11 cellular contexts compared by ENCODE assay signal in the genomic region with DNA sequence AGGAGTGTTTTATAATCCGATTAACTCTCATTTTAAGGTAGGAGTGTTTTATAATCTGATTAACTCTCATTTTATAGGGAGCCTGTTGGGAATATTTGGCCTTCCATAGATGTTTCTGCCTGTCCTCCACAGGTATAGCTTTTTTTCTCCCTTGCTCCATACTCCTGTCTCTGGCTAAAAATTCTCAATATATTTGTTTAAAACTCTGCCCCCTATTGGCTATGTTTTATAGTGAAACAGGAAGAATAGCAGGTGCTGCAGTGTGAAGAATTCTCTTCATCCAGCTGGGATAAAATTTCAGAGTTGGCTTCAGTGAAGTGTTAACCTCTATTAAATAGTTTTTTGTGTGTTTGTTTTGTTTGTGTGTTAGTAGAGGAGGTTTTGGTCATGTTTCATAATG.
DNase-seq lines count a peak whose midpoint lies in the region; ATAC-seq and TF ChIP-seq lines count a peak whose summit lies in the region.
"Had no signal": no experiment of that assay in that cellular context is flagged by ENCODE, and none has a peak within 500 bp of the region (broad histone marks: within the 10 kb centered on the region; RNA-seq: fewer than 3 reads in every experiment).

No MANE protein-coding gene starts in this region.

- peaks cover 2% of the 10 kb centered on the region for H3K9me3 Mint-ChIP-seq in activated naive CD4-positive, alpha-beta T cell treated with anti-CD3 and anti-CD28 coated beads for 36 hours
- H3K9me3 Mint-ChIP-seq: activated naive CD8-positive, alpha-beta T cell treated with anti-CD3 and anti-CD28 coated beads, Interleukin-2, amount 10 ng/mL, durations not matched to agents 7 days and 5 days had no signal

- H3K4me1 Mint-ChIP-seq in activated naive CD4-positive, alpha-beta T cell treated with anti-CD3 and anti-CD28 coated beads for 36 hours (ENCODE audit: low read depth) = no peaks in the 10 kb centered on the region
- H3K4me1 Mint-ChIP-seq: activated naive CD8-positive, alpha-beta T cell treated with anti-CD3 and anti-CD28 coated beads, Interleukin-2, amount 10 ng/mL, durations not matched to agents 7 days and 5 days had no signal

- H3K4me3 ChIP-seq in OCI-LY1 (ENCODE audit: low read depth, low read length, poor library complexity, severe bottlenecking) = no peak overlapping the region
- no peak overlapping the region for H3K4me3 ChIP-seq in left lung

- H2AFZ ChIP-seq in OCI-LY1 (ENCODE audit: low read length) = no peak overlapping the region

- H3K4me2 ChIP-seq in OCI-LY1 (ENCODE audit: low read length) = no peak overlapping the region

- H3F3A ChIP-seq in OCI-LY1 (ENCODE audit: insufficient read depth, low read length) = no peaks in the 10 kb centered on the region

- H3K36me3 Mint-ChIP-seq in activated naive CD4-positive, alpha-beta T cell treated with anti-CD3 and anti-CD28 coated beads for 36 hours (ENCODE audit: low read depth) = no peaks in the 10 kb centered on the region
- H3K36me3 Mint-ChIP-seq: activated naive CD8-positive, alpha-beta T cell treated with anti-CD3 and anti-CD28 coated beads, Interleukin-2, amount 10 ng/mL, durations not matched to agents 7 days and 5 days had no signal

- H3K9me3 ChIP-seq in OCI-LY1 (ENCODE audit: low read length) = no peaks in the 10 kb centered on the region
- H3K9me3 ChIP-seq in left lung = no peaks in the 10 kb centered on the region

- no peaks in the 10 kb centered on the region for H3K9me2 ChIP-seq in OCI-LY1 (ENCODE audit: low read depth, low read length)

- DNase-seq in left lung (no peak), RKO (ENCODE audit: low spot score) (no peak), NOMO-1 (lab: John Stamatoyannopoulos, UW; ENCODE audit: unreplicated experiment in 2 of 2) (no peak)
- no peak for DNase-seq in activated naive CD4-positive, alpha-beta T cell treated with Interleukin-2 at 50 U/mL for 16 hours
- no peak for DNase-seq in activated naive CD4-positive, alpha-beta T cell treated with anti-CD3 and anti-CD28 coated beads for 36 hours
- DNase-seq: activated naive CD8-positive, alpha-beta T cell treated with anti-CD3 and anti-CD28 coated beads, Interleukin-2, amount 10 ng/mL, durations not matched to agents 7 days and 5 days; foreskin melanocyte; T1000 had no signal

- H3K27ac Mint-ChIP-seq in activated naive CD4-positive, alpha-beta T cell treated with anti-CD3 and anti-CD28 coated beads for 36 hours = no peak overlapping the region
- H3K27ac Mint-ChIP-seq: activated naive CD8-positive, alpha-beta T cell treated with anti-CD3 and anti-CD28 coated beads, Interleukin-2, amount 10 ng/mL, durations not matched to agents 7 days and 5 days had no signal

- H3K4me3 Mint-ChIP-seq in activated naive CD4-positive, alpha-beta T cell treated with anti-CD3 and anti-CD28 coated beads for 36 hours = no peak overlapping the region
- H3K4me3 Mint-ChIP-seq: activated naive CD8-positive, alpha-beta T cell treated with anti-CD3 and anti-CD28 coated beads, Interleukin-2, amount 10 ng/mL, durations not matched to agents 7 days and 5 days had no signal

- H4K20me1 ChIP-seq in OCI-LY1 (ENCODE audit: insufficient read depth, low read length) = no peaks in the 10 kb centered on the region

- intact Hi-C loops in left lung (cut with DNase I) = no loop called here
- intact Hi-C loops in activated naive CD4-positive, alpha-beta T cell treated with anti-CD3 and anti-CD28 coated beads for 36 hours (cut with micrococcal nuclease) = no loop called here

- H3K4me1 ChIP-seq in OCI-LY1 (ENCODE audit: insufficient read depth, low read length, severe bottlenecking) (no peaks in the 10 kb centered on the region), left lung (no peaks in the 10 kb centered on the region)

- H3K36me3 ChIP-seq in OCI-LY1 (ENCODE audit: insufficient read depth, low read length) = no peaks in the 10 kb centered on the region
- no peaks in the 10 kb centered on the region for H3K36me3 ChIP-seq in left lung

- CTCF ChIA-PET in activated naive CD4-positive, alpha-beta T cell treated with anti-CD3 and anti-CD28 coated beads for 36 hours (lab: Charles Lee) = no interaction called here

- no peaks in the 10 kb centered on the region for H3K27me3 Mint-ChIP-seq in activated naive CD4-positive, alpha-beta T cell treated with anti-CD3 and anti-CD28 coated beads for 36 hours (ENCODE audit: low read depth)
- H3K27me3 Mint-ChIP-seq: activated naive CD8-positive, alpha-beta T cell treated with anti-CD3 and anti-CD28 coated beads, Interleukin-2, amount 10 ng/mL, durations not matched to agents 7 days and 5 days had no signal

- TF ChIP-seq CTCF in GM12873 (IDR thresholded peaks at IDR 0.05; ENCODE audit: insufficient read depth, low read depth, low read length, missing control alignments) = peak; percentile 32
- TF ChIP-seq CTCF in OCI-LY1 (IDR thresholded peaks at IDR 0.05; ENCODE audit: low read length) = peak; percentile 61; the same call in 1 of the 2 replicates
- TF ChIP-seq CTCF in left lung (IDR thresholded peaks at IDR 0.05) = peak in 1 of 2 donors; percentile 10

- no peaks in the 10 kb centered on the region for H3K79me2 ChIP-seq in OCI-LY1 (ENCODE audit: insufficient read depth, low read length)

- H3K27ac ChIP-seq in OCI-LY1 (ENCODE audit: low read depth, low read length, poor library complexity, severe bottlenecking) (no peak overlapping the region), left lung (no peak overlapping the region)

- H3K27me3 ChIP-seq in OCI-LY1 (ENCODE audit: insufficient read depth, low read length) = no peaks in the 10 kb centered on the region
- no peaks in the 10 kb centered on the region for H3K27me3 ChIP-seq in left lung

- peak; percentile 63 for ATAC-seq in HG02623 (IDR thresholded peaks at IDR 0.05; ENCODE audit: unreplicated experiment)
- peak; percentile 30 for ATAC-seq in left lung

- H3K9ac ChIP-seq in OCI-LY1 (ENCODE audit: low read length) = no peak overlapping the region
